In genomic region chr16:69823831-69824563, GRCh38 we compare ENCODE assay signal across 8 cellular contexts.
A peak's percentile ranks its signal among the peaks of the same experiment; 100 is the strongest.
DNase-seq lines count a peak whose midpoint lies in the region; ATAC-seq and TF ChIP-seq lines count a peak whose summit lies in the region.

No MANE protein-coding gene starts in this region.

- H3K27ac Mint-ChIP-seq in activated naive CD4-positive, alpha-beta T cell treated with anti-CD3 and anti-CD28 coated beads, Interleukin-2, amount 50 U/mL, for 24 hours: peak overlapping the region; percentile 76
- H3K27ac Mint-ChIP-seq in activated naive CD4-positive, alpha-beta T cell treated with anti-CD3 and anti-CD28 coated beads, Interleukin-2, amount 50 U/mL, for 72 hours: peak overlapping the region in 1 of 2 donors; percentile 67

- H3K36me3 Mint-ChIP-seq in activated naive CD4-positive, alpha-beta T cell treated with anti-CD3 and anti-CD28 coated beads, Interleukin-2, amount 50 U/mL, for 24 hours: peaks cover 10% of the 10 kb centered on the region
- H3K36me3 Mint-ChIP-seq in activated naive CD4-positive, alpha-beta T cell treated with anti-CD3 and anti-CD28 coated beads, Interleukin-2, amount 50 U/mL, for 72 hours: peaks cover 0 to 7% of the 10 kb centered on the region in 2 donors

- H3K27ac ChIP-seq in left ventricle myocardium inferior (replicated peaks) (peak overlapping the region; percentile 78), upper lobe of left lung (peak overlapping the region; percentile 55 to 85 (median 70))

- DNase-seq in activated naive CD4-positive, alpha-beta T cell treated with anti-CD3 and anti-CD28 coated beads, Interleukin-2, amount 50 U/mL, for 72 hours (ENCODE audit: low spot score in 2 of 2): no peak
- DNase-seq in left ventricle myocardium inferior: peak; percentile 57
- peak in 1 of 2 donors; percentile 24 for DNase-seq in upper lobe of left lung
- no peak for DNase-seq in activated CD4-positive, CD25-positive, alpha-beta regulatory T cell treated with anti-CD3 and anti-CD28 coated beads, Interleukin-2, amount 50 U/mL, for 72 hours
- no peak for DNase-seq in NCI-H82 (lab: John Stamatoyannopoulos, UW)
- no peak for DNase-seq in AG20443 (ENCODE audit: low spot score)

- peak overlapping the region; percentile 13 for H3K4me3 ChIP-seq in left ventricle myocardium inferior
- no peak overlapping the region for H3K4me3 ChIP-seq in upper lobe of left lung

- ATAC-seq in activated naive CD4-positive, alpha-beta T cell treated with anti-CD3 and anti-CD28 coated beads, Interleukin-2, amount 50 U/mL, for 72 hours: no peak
- ATAC-seq in HG03378 (IDR thresholded peaks at IDR 0.05; ENCODE audit: unreplicated experiment): peak; percentile 79
- peak in 1 of 2 donors; percentile 55 for ATAC-seq in upper lobe of left lung (ENCODE audit: low FRiP score in 2 of 2)

- no peaks in the 10 kb centered on the region for H3K27me3 Mint-ChIP-seq in activated naive CD4-positive, alpha-beta T cell treated with anti-CD3 and anti-CD28 coated beads, Interleukin-2, amount 50 U/mL, for 24 hours

- 55 to 69% methylated on average over 10 of the region's 10 CpGs for WGBS in upper lobe of left lung, 2 donors

- TF ChIP-seq EP300 in upper lobe of left lung (IDR thresholded peaks at IDR 0.05): no peak

- TF ChIP-seq POLR2A in upper lobe of left lung (IDR thresholded peaks at IDR 0.05): no peak

- intact Hi-C loops in left ventricle myocardium inferior (cut with micrococcal nuclease): no loop called here

- no peaks in the 10 kb centered on the region for H3K9me3 ChIP-seq in left ventricle myocardium inferior (replicated peaks)
- no peaks in the 10 kb centered on the region for H3K9me3 ChIP-seq in upper lobe of left lung

- H3K4me3 Mint-ChIP-seq in activated naive CD4-positive, alpha-beta T cell treated with anti-CD3 and anti-CD28 coated beads, Interleukin-2, amount 50 U/mL, for 24 hours: no peak overlapping the region

- H3K9me3 Mint-ChIP-seq in activated naive CD4-positive, alpha-beta T cell treated with anti-CD3 and anti-CD28 coated beads, Interleukin-2, amount 50 U/mL, for 24 hours: no peaks in the 10 kb centered on the region
- H3K9me3 Mint-ChIP-seq in activated naive CD4-positive, alpha-beta T cell treated with anti-CD3 and anti-CD28 coated beads, Interleukin-2, amount 50 U/mL, for 72 hours: no peaks in the 10 kb centered on the region

- H3K4me1 Mint-ChIP-seq in activated naive CD4-positive, alpha-beta T cell treated with anti-CD3 and anti-CD28 coated beads, Interleukin-2, amount 50 U/mL, for 24 hours: peaks cover 4% of the 10 kb centered on the region

- H3K27me3 ChIP-seq in left ventricle myocardium inferior (ENCODE audit: low read depth) (no peaks in the 10 kb centered on the region), upper lobe of left lung (no peaks in the 10 kb centered on the region)

- H3K36me3 ChIP-seq in left ventricle myocardium inferior: no peaks in the 10 kb centered on the region
- peaks cover 0 to 12% (median 0%) of the 10 kb centered on the region in 4 donors for H3K36me3 ChIP-seq in upper lobe of left lung

- TF ChIP-seq CTCF in left ventricle myocardium inferior (IDR thresholded peaks at IDR 0.05; ENCODE audit: borderline replicate concordance): no peak
- TF ChIP-seq CTCF in upper lobe of left lung (IDR thresholded peaks at IDR 0.05): no peak

- peaks cover 28% of the 10 kb centered on the region for H3K4me1 ChIP-seq in left ventricle myocardium inferior
- H3K4me1 ChIP-seq in upper lobe of left lung: peaks cover 13 to 22% (median 16%) of the 10 kb centered on the region in 4 donors
